ENCODE assay signal across 8 cellular contexts in genomic region chr6:111573892-111574800, GRCh38. TPM values are rescaled to one million over a fixed set of nuclear protein-coding genes. Genes with fewer than 3 reads are reported as not detected.
DNase-seq lines count a peak whose midpoint lies in the region; ATAC-seq and TF ChIP-seq lines count a peak whose summit lies in the region.

No MANE protein-coding gene starts in this region.

- peak; percentile 27 for ATAC-seq in activated CD8-positive, alpha-beta memory T cell treated with anti-CD3 and anti-CD28 coated beads, Interleukin-2, amount 10 ng/mL, durations not matched to agents 7 days and 5 days
- peak; percentile 67 to 75 for ATAC-seq in activated naive CD4-positive, alpha-beta T cell treated with anti-CD3 and anti-CD28 coated beads, Interleukin-2, amount 50 U/mL, for 72 hours
- no peak for ATAC-seq in HG03139 (IDR thresholded peaks at IDR 0.05; ENCODE audit: unreplicated experiment)

- no peak overlapping the region for H3K27ac Mint-ChIP-seq in activated CD8-positive, alpha-beta memory T cell treated with anti-CD3 and anti-CD28 coated beads, Interleukin-2, amount 10 ng/mL, durations not matched to agents 7 days and 5 days
- peak overlapping the region; percentile 60 to 81 for H3K27ac Mint-ChIP-seq in activated naive CD4-positive, alpha-beta T cell treated with anti-CD3 and anti-CD28 coated beads, Interleukin-2, amount 50 U/mL, for 72 hours

- H3K4me3 ChIP-seq in right atrium auricular region (no peak overlapping the region), tibial artery (no peak overlapping the region)

- no peaks in the 10 kb centered on the region for H3K9me3 ChIP-seq in right atrium auricular region
- no peaks in the 10 kb centered on the region for H3K9me3 ChIP-seq in tibial artery

- intact Hi-C loops in tibial artery (cut with DNase I; ENCODE audit: low total_unique reads): loop anchor here (2.0 kb wide), 1 partner anchor 31 kb away; the partner anchor contains the start of gene TRAF3IP2

- H3K4me1 Mint-ChIP-seq in activated CD8-positive, alpha-beta memory T cell treated with anti-CD3 and anti-CD28 coated beads, Interleukin-2, amount 10 ng/mL, durations not matched to agents 7 days and 5 days: peaks cover 15% of the 10 kb centered on the region

- DNase-seq in activated CD8-positive, alpha-beta memory T cell treated with anti-CD3 and anti-CD28 coated beads, Interleukin-2, amount 10 ng/mL, durations not matched to agents 7 days and 5 days: no peak
- no peak for DNase-seq in activated CD8-positive, alpha-beta memory T cell treated with anti-CD3 and anti-CD28 coated beads for 24 hours
- no peak for DNase-seq in activated naive CD4-positive, alpha-beta T cell treated with anti-CD3 and anti-CD28 coated beads, Interleukin-2, amount 50 U/mL, for 72 hours (ENCODE audit: low spot score in 2 of 2)
- DNase-seq in right atrium auricular region (ENCODE audit: low spot score) (no peak), tibial artery (no peak), occipital lobe (lab: John Stamatoyannopoulos, UW) (no peak)
- no peak for DNase-seq in activated CD4-positive, alpha-beta T cell treated with anti-CD3 and anti-CD28 coated beads for 48 hours

- H3K36me3 ChIP-seq in right atrium auricular region (peaks cover 27% of the 10 kb centered on the region), tibial artery (peaks cover 0 to 43% (median 25%) of the 10 kb centered on the region in 3 donors)

- peaks cover 0 to 41% of the 10 kb centered on the region in 2 donors for H3K4me1 ChIP-seq in right atrium auricular region
- H3K4me1 ChIP-seq in tibial artery: peaks cover 0 to 45% (median 14%) of the 10 kb centered on the region in 4 donors

- no peak for TF ChIP-seq CTCF in right atrium auricular region (IDR thresholded peaks at IDR 0.05)
- no peak for TF ChIP-seq CTCF in tibial artery (IDR thresholded peaks at IDR 0.05)

- H3K4me3 Mint-ChIP-seq in activated CD8-positive, alpha-beta memory T cell treated with anti-CD3 and anti-CD28 coated beads, Interleukin-2, amount 10 ng/mL, durations not matched to agents 7 days and 5 days: no peak overlapping the region

- no peaks in the 10 kb centered on the region for H3K9me3 Mint-ChIP-seq in activated CD8-positive, alpha-beta memory T cell treated with anti-CD3 and anti-CD28 coated beads, Interleukin-2, amount 10 ng/mL, durations not matched to agents 7 days and 5 days (ENCODE audit: low read depth)
- no peaks in the 10 kb centered on the region for H3K9me3 Mint-ChIP-seq in activated naive CD4-positive, alpha-beta T cell treated with anti-CD3 and anti-CD28 coated beads, Interleukin-2, amount 50 U/mL, for 72 hours

- no peaks in the 10 kb centered on the region for H3K27me3 Mint-ChIP-seq in activated CD8-positive, alpha-beta memory T cell treated with anti-CD3 and anti-CD28 coated beads, Interleukin-2, amount 10 ng/mL, durations not matched to agents 7 days and 5 days

- peaks cover 46% of the 10 kb centered on the region for H3K36me3 Mint-ChIP-seq in activated CD8-positive, alpha-beta memory T cell treated with anti-CD3 and anti-CD28 coated beads, Interleukin-2, amount 10 ng/mL, durations not matched to agents 7 days and 5 days
- H3K36me3 Mint-ChIP-seq in activated naive CD4-positive, alpha-beta T cell treated with anti-CD3 and anti-CD28 coated beads, Interleukin-2, amount 50 U/mL, for 72 hours: peaks cover 0 to 51% of the 10 kb centered on the region in 2 donors

- peak overlapping the region; percentile 50 to 56 for H3K27ac ChIP-seq in right atrium auricular region
- H3K27ac ChIP-seq in tibial artery: peak overlapping the region; percentile 30 to 82

- CTCF ChIA-PET in activated CD8-positive, alpha-beta memory T cell treated with anti-CD3 and anti-CD28 coated beads, Interleukin-2, amount 10 ng/mL, durations not matched to agents 7 days and 5 days (lab: Charles Lee): interaction anchor here (1.4 to 1.9 kb wide), 2 partner anchors 9 to 79 kb away, joined by 4 to 6 read pairs; no protein-coding TSS in a partner anchor

- no peaks in the 10 kb centered on the region for H3K27me3 ChIP-seq in right atrium auricular region
- no peaks in the 10 kb centered on the region for H3K27me3 ChIP-seq in tibial artery

RNA-seq across cellular contexts. Expression of gene TRAF3IP2, which starts 31.5 kb away (rescaled TPM):
- 10 to 100 TPM; 14.8 to 15.5 TPM for total RNA-seq in activated CD8-positive, alpha-beta memory T cell treated with anti-CD3 and anti-CD28 coated beads, Interleukin-2, amount 10 ng/mL, durations not matched to agents 7 days and 5 days
- 10 to 100 TPM; 32.5 to 38.0 TPM for total RNA-seq in activated naive CD4-positive, alpha-beta T cell treated with anti-CD3 and anti-CD28 coated beads, Interleukin-2, amount 50 U/mL, for 72 hours
- 10 to 100 TPM; 12.1 to 25.2 TPM for total RNA-seq in right atrium auricular region
- total RNA-seq in occipital lobe: 3.4 TPM
